ENCODE assay signal across 19 cellular contexts in the genomic region with DNA sequence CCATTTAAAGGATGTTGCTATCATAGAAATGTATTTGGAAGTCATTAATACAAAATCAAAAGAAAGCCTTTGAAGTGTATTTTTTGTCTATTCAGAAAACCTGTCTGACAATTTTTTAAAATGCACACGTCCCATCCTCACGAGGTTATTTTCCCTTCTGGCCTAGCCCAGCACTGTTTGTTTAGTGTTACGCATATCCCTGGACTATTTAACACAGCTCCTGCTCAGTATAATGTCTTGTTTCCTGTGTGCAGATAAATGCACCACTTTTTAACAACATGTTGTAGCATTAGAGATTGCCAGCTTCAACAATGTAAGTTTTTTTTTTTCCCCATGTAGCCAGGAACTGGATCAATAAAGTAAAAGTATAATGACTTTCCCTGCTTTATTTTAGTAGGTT.
"Had no signal": no experiment of that assay in that cellular context is flagged by ENCODE, and none has a peak within 500 bp of the region (broad histone marks: within the 10 kb centered on the region; RNA-seq: fewer than 3 reads in every experiment).

No MANE protein-coding gene starts in this region.

- H3K4me3 ChIP-seq: lower lobe of right lung, psoas muscle, tibial artery had no signal

- H3K4me1 ChIP-seq: lower lobe of right lung, psoas muscle, tibial artery had no signal

- ATAC-seq: left colon, lower lobe of right lung, psoas muscle, right cardiac atrium had no signal

- H3K9me3 ChIP-seq: psoas muscle had no signal

- DNase-seq: activated CD4-positive, alpha-beta T cell treated with anti-CD3 and anti-CD28 coated beads for 36 hours; activated CD4-positive, alpha-beta T cell treated with anti-CD3 and anti-CD28 coated beads, Interleukin-2, amount 50 U/mL, for 48 hours; activated gamma-delta T cell; amniotic stem cell; effector CD8-positive, alpha-beta T cell; foreskin fibroblast; islet precursor cell; left colon; lower lobe of right lung; psoas muscle; right cardiac atrium; stimulated activated naive CD8-positive, alpha-beta T cell treated with anti-CD3 and anti-CD28 coated beads, Interleukin-15, Interleukin-2, amounts not matched to agents 100 U/mL and 50 U/mL, for 24 hours; substantia nigra; T-helper 2 cell; tibial artery had no signal

- H3K27me3 Mint-ChIP-seq: activated CD4-positive, alpha-beta T cell treated with anti-CD3 and anti-CD28 coated beads for 36 hours; activated naive CD4-positive, alpha-beta T cell treated with anti-CD3 and anti-CD28 coated beads, Interleukin-2, amount 50 U/mL, for 24 hours; dendritic cell treated with granulocyte-macrophage colony-stimulating factor and Interleukin-4, amounts not matched to agents 40 ng/mL and 50 ng/mL, for 4 days had no signal

- H3K36me3 ChIP-seq: lower lobe of right lung, tibial artery had no signal

- H3K27ac Mint-ChIP-seq: activated CD4-positive, alpha-beta T cell treated with anti-CD3 and anti-CD28 coated beads for 36 hours; activated naive CD4-positive, alpha-beta T cell treated with anti-CD3 and anti-CD28 coated beads, Interleukin-2, amount 50 U/mL, for 24 hours; dendritic cell treated with granulocyte-macrophage colony-stimulating factor and Interleukin-4, amounts not matched to agents 40 ng/mL and 50 ng/mL, for 4 days; WTC11 had no signal

- H3K27ac ChIP-seq: epithelial cell of prostate, lower lobe of right lung, psoas muscle, tibial artery had no signal

- H3K4me3 Mint-ChIP-seq: activated CD4-positive, alpha-beta T cell treated with anti-CD3 and anti-CD28 coated beads for 36 hours; activated naive CD4-positive, alpha-beta T cell treated with anti-CD3 and anti-CD28 coated beads, Interleukin-2, amount 50 U/mL, for 24 hours; dendritic cell treated with granulocyte-macrophage colony-stimulating factor and Interleukin-4, amounts not matched to agents 40 ng/mL and 50 ng/mL, for 4 days; WTC11 had no signal
